Comparison of ENCODE assay signal across 19 cellular contexts in genomic region chr18:71239111-71239624, GRCh38.
"Had no signal": no experiment of that assay in that cellular context is flagged by ENCODE, and none has a peak within 500 bp of the region (broad histone marks: within the 10 kb centered on the region; RNA-seq: fewer than 3 reads in every experiment).

No MANE protein-coding gene starts in this region.

- DNase-seq: activated CD4-positive, alpha-beta T cell treated with anti-CD3 and anti-CD28 coated beads for 36 hours; activated CD8-positive, alpha-beta T cell treated with anti-CD3 and anti-CD28 coated beads for 36 hours; activated naive CD4-positive, alpha-beta T cell; activated naive CD8-positive, alpha-beta T cell treated with anti-CD3 and anti-CD28 coated beads for 36 hours; activated T-cell treated with anti-CD3 and anti-CD28 coated beads, Interleukin-2, amount 50 U/mL, for 1 hour; amniotic stem cell; effector CD8-positive, alpha-beta T cell; esophagus squamous epithelium; stimulated activated CD4-positive, alpha-beta T cell treated with anti-CD3 and anti-CD28 coated beads, Interleukin-12 subunit alpha, Interleukin-12 subunit beta, amount 100 ng/mL, for 4 hours; stimulated activated CD4-positive, alpha-beta T cell treated with anti-CD3 and anti-CD28 coated beads, Interleukin-1b, Interleukin-23, amount 100 ng/mL, for 48 hours had no signal

- H3K27me3 ChIP-seq: esophagus squamous epithelium, tibial nerve had no signal

- H3K4me1 ChIP-seq: esophagus squamous epithelium, parathyroid adenoma, tibial nerve had no signal

- H3K4me3 ChIP-seq: esophagus squamous epithelium, lung, tibial nerve had no signal

- FAIRE-seq: TTC549, urothelium cell line had no signal

- H3K9me3 ChIP-seq: esophagus squamous epithelium, tibial nerve had no signal

- H3K27ac ChIP-seq: esophagus squamous epithelium, parathyroid adenoma, tibial nerve had no signal

- ATAC-seq: activated CD4-positive, alpha-beta T cell treated with anti-CD3 and anti-CD28 coated beads for 36 hours; activated CD8-positive, alpha-beta T cell treated with anti-CD3 and anti-CD28 coated beads for 36 hours; activated T-helper 17 cell treated with anti-CD3 and anti-CD28 coated beads, Interleukin-2, amount 50 U/mL, for 72 hours; left lobe of liver; natural killer cell treated with Interleukin-12 subunit alpha and Interleukin-12 subunit beta and Interleukin-15 and Interleukin-18, amount 100 ng/mL, for 72 hours; WTC11 had no signal

- H3K79me2 ChIP-seq: parathyroid adenoma had no signal

- H3K36me3 ChIP-seq: esophagus squamous epithelium, tibial nerve had no signal

- H3K9ac ChIP-seq: parathyroid adenoma had no signal

- H2AFZ ChIP-seq: parathyroid adenoma had no signal
